1 cellular context compared by ENCODE assay signal in genomic region chr3:196948442-196949365, GRCh38.
TF ChIP-seq lines count a peak whose summit lies in the region.

No MANE protein-coding gene starts in this region.

TF ChIP-seq in HepG2, 621 proteins besides CTCF, POLR2A, EP300 and RAD21 (continued from another document and continues in another):
- TF ChIP-seq BCLAF1 (IDR thresholded peaks at IDR 0.05), result no peak
- TF ChIP-seq MLLT10 (CRISPR knock-in tag; IDR thresholded peaks at IDR 0.05), result no peak
- no peak for TF ChIP-seq NFAT5 (CRISPR knock-in tag; IDR thresholded peaks at IDR 0.05)
- peak; percentile 63; the same call in 1 of the 2 replicates for TF ChIP-seq HNRNPL (IDR thresholded peaks at IDR 0.05; ENCODE audit: low read depth, low read length)
- TF ChIP-seq FOXA3 (CRISPR knock-in tag; IDR thresholded peaks at IDR 0.05), result peak; percentile 22; the same call in 1 of the 2 replicates
- no peak for TF ChIP-seq ZSCAN5A (CRISPR knock-in tag; IDR thresholded peaks at IDR 0.05; ENCODE audit: borderline replicate concordance)
- TF ChIP-seq RFX5 (IDR thresholded peaks at IDR 0.05; ENCODE audit: low read depth, low read length), result no peak
- no peak for TF ChIP-seq SRSF9 (IDR thresholded peaks at IDR 0.05; ENCODE audit: borderline replicate concordance, insufficient read depth, low read depth, low read length, poor library complexity, severe bottlenecking)
- no peak for TF ChIP-seq JUNB (CRISPR knock-in tag; IDR thresholded peaks at IDR 0.05; ENCODE audit: borderline replicate concordance)
- peak; percentile 53; the same call in 1 of the 2 replicates for TF ChIP-seq ZNF547 (CRISPR knock-in tag; IDR thresholded peaks at IDR 0.05)
- TF ChIP-seq PHF20 (CRISPR knock-in tag; IDR thresholded peaks at IDR 0.05), result no peak
- no peak for TF ChIP-seq ZUFSP (CRISPR knock-in tag; IDR thresholded peaks at IDR 0.05; ENCODE audit: borderline replicate concordance)
- no peak for TF ChIP-seq CEBPB (IDR thresholded peaks at IDR 0.05; ENCODE audit: borderline replicate concordance, low read depth, low read length)
- TF ChIP-seq NR2F6 (IDR thresholded peaks at IDR 0.05), result no peak
- TF ChIP-seq NR2F6 (CRISPR knock-in tag; IDR thresholded peaks at IDR 0.05), result peak; percentile 28; the same call in 1 of the 2 replicates
- TF ChIP-seq ZNF34 (CRISPR knock-in tag; IDR thresholded peaks at IDR 0.05; ENCODE audit: borderline replicate concordance), result no peak
- no peak for TF ChIP-seq SATB2 (CRISPR knock-in tag; IDR thresholded peaks at IDR 0.05)
- 0 out of 2 replicates have a peak, but pooled peaks have one; percentile 63 for TF ChIP-seq ZNF275 (CRISPR knock-in tag; IDR thresholded peaks at IDR 0.05; ENCODE audit: borderline replicate concordance)
- no peak for TF ChIP-seq KLF11 (CRISPR knock-in tag; IDR thresholded peaks at IDR 0.05)
- TF ChIP-seq NCOR1 (IDR thresholded peaks at IDR 0.05; ENCODE audit: borderline replicate concordance, low read length), result no peak
- no peak for TF ChIP-seq ELF1 (CRISPR knock-in tag; IDR thresholded peaks at IDR 0.05)
- TF ChIP-seq ZIK1 (CRISPR knock-in tag; IDR thresholded peaks at IDR 0.05; ENCODE audit: borderline replicate concordance, low read depth), result no peak
- 0 out of 2 replicates have a peak, but pooled peaks have one; percentile 46 for TF ChIP-seq GZF1 (CRISPR knock-in tag; IDR thresholded peaks at IDR 0.05)
- no peak for TF ChIP-seq ZNF224 (CRISPR knock-in tag; IDR thresholded peaks at IDR 0.05)
- 0 out of 2 replicates have a peak, but pooled peaks have one; percentile 33 for TF ChIP-seq ZNF230 (CRISPR knock-in tag; IDR thresholded peaks at IDR 0.05)
- TF ChIP-seq UBTF (CRISPR knock-in tag; IDR thresholded peaks at IDR 0.05), result peak; percentile 73
- TF ChIP-seq ZNF225 (CRISPR knock-in tag; IDR thresholded peaks at IDR 0.05), result peak; percentile 34; the same call in 1 of the 2 replicates
- TF ChIP-seq FOXK1 (CRISPR knock-in tag; IDR thresholded peaks at IDR 0.05; ENCODE audit: borderline replicate concordance, low read depth), result no peak
- no peak for TF ChIP-seq CREB3 (CRISPR knock-in tag; IDR thresholded peaks at IDR 0.05)
- TF ChIP-seq MED1 (CRISPR knock-in tag; IDR thresholded peaks at IDR 0.05), result peak; percentile 78
- no peak for TF ChIP-seq CEBPG (CRISPR knock-in tag; IDR thresholded peaks at IDR 0.05)
- 0 out of 2 replicates have a peak, but pooled peaks have one; percentile 63 for TF ChIP-seq ZNF280D (CRISPR knock-in tag; IDR thresholded peaks at IDR 0.05)
- no peak for TF ChIP-seq CREB1 (IDR thresholded peaks at IDR 0.05)
- no peak for TF ChIP-seq CREB1 (CRISPR knock-in tag; IDR thresholded peaks at IDR 0.05)
- TF ChIP-seq ZNF101 (CRISPR knock-in tag; IDR thresholded peaks at IDR 0.05; ENCODE audit: borderline replicate concordance, low read depth), result no peak
- TF ChIP-seq ZGPAT (CRISPR knock-in tag; IDR thresholded peaks at IDR 0.05), result peak; percentile 17; the same call in 1 of the 2 replicates
